ENCODE assay signal across 1 cellular context in the genomic region with DNA sequence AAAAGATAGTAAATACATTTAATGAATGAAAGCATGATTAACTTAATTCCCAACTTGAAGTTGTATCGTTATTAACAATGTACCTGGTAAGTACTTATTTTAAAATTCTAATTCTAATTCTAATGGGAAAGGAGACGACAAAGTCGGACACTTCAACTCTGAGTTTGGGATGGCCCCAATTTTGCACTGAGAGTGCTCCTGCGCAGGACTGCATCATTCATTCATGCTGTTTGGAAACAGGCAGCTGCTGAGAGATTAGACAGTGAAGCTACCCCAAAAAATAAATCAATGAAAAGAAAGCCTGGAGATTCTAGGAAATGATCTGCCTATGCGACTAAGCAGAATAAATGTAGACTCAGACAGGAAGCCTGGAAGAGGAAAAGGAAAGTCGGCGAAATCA.
TF ChIP-seq lines count a peak whose summit lies in the region.

No MANE protein-coding gene starts in this region.

TF ChIP-seq in H1, 55 proteins besides CTCF, POLR2A, EP300 and RAD21 (continued from another document):
- TF ChIP-seq SIRT6 (IDR thresholded peaks at IDR 0.05; ENCODE audit: low read length) (no peak), TEAD4 (IDR thresholded peaks at IDR 0.05; ENCODE audit: low read depth, low read length) (no peak), EZH2 (IDR thresholded peaks at IDR 0.05; ENCODE audit: low read depth, low read length, severe bottlenecking) (no peak), SP4 (IDR thresholded peaks at IDR 0.05; ENCODE audit: low read length) (no peak), KDM4A (IDR thresholded peaks at IDR 0.05; ENCODE audit: low read depth, low read length, severe bottlenecking) (no peak), RNF2 (IDR thresholded peaks at IDR 0.05; ENCODE audit: borderline replicate concordance, low read depth, low read length, missing control alignments, poor library complexity, severe bottlenecking) (no peak), POU5F1 (IDR thresholded peaks at IDR 0.05; ENCODE audit: low read depth, low read length) (no peak), BCL11A (IDR thresholded peaks at IDR 0.05; ENCODE audit: low read depth in 2 of 2, low read length in 2 of 2) (no peak), NANOG (IDR thresholded peaks at IDR 0.05; ENCODE audit: insufficient read depth, low read depth, low read length, poor library complexity, severe bottlenecking) (no peak), JUN (IDR thresholded peaks at IDR 0.05; ENCODE audit: low read depth, low read length) (no peak)
- TF ChIP-seq, protein P1, sequence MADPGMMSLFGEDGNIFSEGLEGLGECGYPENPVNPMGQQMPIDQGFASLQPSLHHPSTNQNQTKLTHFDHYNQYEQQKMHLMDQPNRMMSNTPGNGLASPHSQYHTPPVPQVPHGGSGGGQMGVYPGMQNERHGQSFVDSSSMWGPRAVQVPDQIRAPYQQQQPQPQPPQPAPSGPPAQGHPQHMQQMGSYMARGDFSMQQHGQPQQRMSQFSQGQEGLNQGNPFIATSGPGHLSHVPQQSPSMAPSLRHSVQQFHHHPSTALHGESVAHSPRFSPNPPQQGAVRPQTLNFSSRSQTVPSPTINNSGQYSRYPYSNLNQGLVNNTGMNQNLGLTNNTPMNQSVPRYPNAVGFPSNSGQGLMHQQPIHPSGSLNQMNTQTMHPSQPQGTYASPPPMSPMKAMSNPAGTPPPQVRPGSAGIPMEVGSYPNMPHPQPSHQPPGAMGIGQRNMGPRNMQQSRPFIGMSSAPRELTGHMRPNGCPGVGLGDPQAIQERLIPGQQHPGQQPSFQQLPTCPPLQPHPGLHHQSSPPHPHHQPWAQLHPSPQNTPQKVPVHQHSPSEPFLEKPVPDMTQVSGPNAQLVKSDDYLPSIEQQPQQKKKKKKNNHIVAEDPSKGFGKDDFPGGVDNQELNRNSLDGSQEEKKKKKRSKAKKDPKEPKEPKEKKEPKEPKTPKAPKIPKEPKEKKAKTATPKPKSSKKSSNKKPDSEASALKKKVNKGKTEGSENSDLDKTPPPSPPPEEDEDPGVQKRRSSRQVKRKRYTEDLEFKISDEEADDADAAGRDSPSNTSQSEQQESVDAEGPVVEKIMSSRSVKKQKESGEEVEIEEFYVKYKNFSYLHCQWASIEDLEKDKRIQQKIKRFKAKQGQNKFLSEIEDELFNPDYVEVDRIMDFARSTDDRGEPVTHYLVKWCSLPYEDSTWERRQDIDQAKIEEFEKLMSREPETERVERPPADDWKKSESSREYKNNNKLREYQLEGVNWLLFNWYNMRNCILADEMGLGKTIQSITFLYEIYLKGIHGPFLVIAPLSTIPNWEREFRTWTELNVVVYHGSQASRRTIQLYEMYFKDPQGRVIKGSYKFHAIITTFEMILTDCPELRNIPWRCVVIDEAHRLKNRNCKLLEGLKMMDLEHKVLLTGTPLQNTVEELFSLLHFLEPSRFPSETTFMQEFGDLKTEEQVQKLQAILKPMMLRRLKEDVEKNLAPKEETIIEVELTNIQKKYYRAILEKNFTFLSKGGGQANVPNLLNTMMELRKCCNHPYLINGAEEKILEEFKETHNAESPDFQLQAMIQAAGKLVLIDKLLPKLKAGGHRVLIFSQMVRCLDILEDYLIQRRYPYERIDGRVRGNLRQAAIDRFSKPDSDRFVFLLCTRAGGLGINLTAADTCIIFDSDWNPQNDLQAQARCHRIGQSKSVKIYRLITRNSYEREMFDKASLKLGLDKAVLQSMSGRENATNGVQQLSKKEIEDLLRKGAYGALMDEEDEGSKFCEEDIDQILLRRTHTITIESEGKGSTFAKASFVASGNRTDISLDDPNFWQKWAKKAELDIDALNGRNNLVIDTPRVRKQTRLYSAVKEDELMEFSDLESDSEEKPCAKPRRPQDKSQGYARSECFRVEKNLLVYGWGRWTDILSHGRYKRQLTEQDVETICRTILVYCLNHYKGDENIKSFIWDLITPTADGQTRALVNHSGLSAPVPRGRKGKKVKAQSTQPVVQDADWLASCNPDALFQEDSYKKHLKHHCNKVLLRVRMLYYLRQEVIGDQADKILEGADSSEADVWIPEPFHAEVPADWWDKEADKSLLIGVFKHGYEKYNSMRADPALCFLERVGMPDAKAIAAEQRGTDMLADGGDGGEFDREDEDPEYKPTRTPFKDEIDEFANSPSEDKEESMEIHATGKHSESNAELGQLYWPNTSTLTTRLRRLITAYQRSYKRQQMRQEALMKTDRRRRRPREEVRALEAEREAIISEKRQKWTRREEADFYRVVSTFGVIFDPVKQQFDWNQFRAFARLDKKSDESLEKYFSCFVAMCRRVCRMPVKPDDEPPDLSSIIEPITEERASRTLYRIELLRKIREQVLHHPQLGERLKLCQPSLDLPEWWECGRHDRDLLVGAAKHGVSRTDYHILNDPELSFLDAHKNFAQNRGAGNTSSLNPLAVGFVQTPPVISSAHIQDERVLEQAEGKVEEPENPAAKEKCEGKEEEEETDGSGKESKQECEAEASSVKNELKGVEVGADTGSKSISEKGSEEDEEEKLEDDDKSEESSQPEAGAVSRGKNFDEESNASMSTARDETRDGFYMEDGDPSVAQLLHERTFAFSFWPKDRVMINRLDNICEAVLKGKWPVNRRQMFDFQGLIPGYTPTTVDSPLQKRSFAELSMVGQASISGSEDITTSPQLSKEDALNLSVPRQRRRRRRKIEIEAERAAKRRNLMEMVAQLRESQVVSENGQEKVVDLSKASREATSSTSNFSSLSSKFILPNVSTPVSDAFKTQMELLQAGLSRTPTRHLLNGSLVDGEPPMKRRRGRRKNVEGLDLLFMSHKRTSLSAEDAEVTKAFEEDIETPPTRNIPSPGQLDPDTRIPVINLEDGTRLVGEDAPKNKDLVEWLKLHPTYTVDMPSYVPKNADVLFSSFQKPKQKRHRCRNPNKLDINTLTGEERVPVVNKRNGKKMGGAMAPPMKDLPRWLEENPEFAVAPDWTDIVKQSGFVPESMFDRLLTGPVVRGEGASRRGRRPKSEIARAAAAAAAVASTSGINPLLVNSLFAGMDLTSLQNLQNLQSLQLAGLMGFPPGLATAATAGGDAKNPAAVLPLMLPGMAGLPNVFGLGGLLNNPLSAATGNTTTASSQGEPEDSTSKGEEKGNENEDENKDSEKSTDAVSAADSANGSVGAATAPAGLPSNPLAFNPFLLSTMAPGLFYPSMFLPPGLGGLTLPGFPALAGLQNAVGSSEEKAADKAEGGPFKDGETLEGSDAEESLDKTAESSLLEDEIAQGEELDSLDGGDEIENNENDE (IDR thresholded peaks at IDR 0.05; ENCODE audit: insufficient replicate concordance, low read length), result no peak
